19 cellular contexts compared by ENCODE assay signal in genomic region chr13:33114146-33114545, GRCh38.
DNase-seq lines count a peak whose midpoint lies in the region; ATAC-seq and TF ChIP-seq lines count a peak whose summit lies in the region.
"Had no signal": no experiment of that assay in that cellular context is flagged by ENCODE, and none has a peak within 500 bp of the region (broad histone marks: within the 10 kb centered on the region; RNA-seq: fewer than 3 reads in every experiment).

No MANE protein-coding gene starts in this region.

- no peak overlapping the region for H2AFZ ChIP-seq in IMR-90 (replicated peaks; ENCODE audit: low read length, poor library complexity)
- H2AFZ ChIP-seq in MM.1S (ENCODE audit: low read length): no peak overlapping the region

- TF ChIP-seq EP300 in sigmoid colon (IDR thresholded peaks at IDR 0.05): no peak

- no peak overlapping the region for H2BK20ac ChIP-seq in IMR-90 (ENCODE audit: low read depth, low read length)

- peaks cover 44 to 68% of the 10 kb centered on the region in 2 experiments for H3K79me1 ChIP-seq in IMR-90 (ENCODE audit: low read depth in 1 of 2, low read length in 2 of 2)

- WGBS in IMR-90 (ENCODE audit: extremely low coverage in 2 of 2, insufficient read length in 1 of 2), 2 experiments: no CpG with 5 or more reads among the region's 5 CpGs
- 90 to 96% methylated on average over 5 of the region's 5 CpGs for WGBS in sigmoid colon, 2 donors

- H4K8ac ChIP-seq in IMR-90 (ENCODE audit: low read depth in 2 of 2, low read length in 2 of 2): no peak overlapping the region

- H3K4me3 ChIP-seq in IMR-90 (ENCODE audit: insufficient read depth, low read depth, low read length) (no peak overlapping the region), choroid plexus epithelial cell (ENCODE audit: low read depth, low read length) (no peak overlapping the region), muscle layer of colon (ENCODE audit: low read depth in 1 of 2, low read length in 2 of 2) (no peak overlapping the region), sigmoid colon (no peak overlapping the region), MM.1S (ENCODE audit: low read length) (no peak overlapping the region)
- H3K4me3 ChIP-seq: BLaER1 had no signal

- BruUV-seq in IMR-90 (replicated peaks; lab: Mats Ljungman, UMichigan): no TSS peak

- H3K4ac ChIP-seq in IMR-90 (ENCODE audit: low read depth, low read length): no peak overlapping the region

- H2AK9ac ChIP-seq in IMR-90 (replicated peaks; ENCODE audit: low read depth, low read length, poor library complexity): peak overlapping the region; percentile 37

- H3K9me3 ChIP-seq in IMR-90 (ENCODE audit: control insufficient read depth, insufficient read depth, low read length) (no peaks in the 10 kb centered on the region), muscle layer of colon (ENCODE audit: low read length) (no peaks in the 10 kb centered on the region), sigmoid colon (no peaks in the 10 kb centered on the region), MM.1S (replicated peaks; ENCODE audit: insufficient read depth, low read length) (no peaks in the 10 kb centered on the region)
- H3K9me3 ChIP-seq: BLaER1 had no signal

- intact Hi-C loops in IMR-90 (cut with micrococcal nuclease): loop anchor here (5.0 kb wide), 1 partner anchor 527 kb away; the partner anchor contains the start of gene PDS5B
- intact Hi-C loops in sigmoid colon (cut with DNase I): loop anchor here (5.0 to 10.0 kb wide), 2 partner anchors 93 to 281 kb away; no protein-coding TSS in a partner anchor

- peak; percentile 30 for DNase-seq in IMR-90
- DNase-seq in choroid plexus epithelial cell (ENCODE audit: low read depth): peak; percentile 65
- DNase-seq in sigmoid colon: no peak
- DNase-seq in MM.1S: no peak
- DNase-seq in cerebellar nuclear complex (lab: John Stamatoyannopoulos, UW): no peak
- no peak for DNase-seq in activated CD4-positive, alpha-beta T cell treated with anti-CD3 and anti-CD28 coated beads, Interleukin-2, amount 50 U/mL, for 4 hours
- DNase-seq: 8988T; AML-193; Calu3; CD4-positive, CD25-positive, alpha-beta regulatory T cell; DMS153; DMS79 treated with DMSO at 0.1 percent for 48 hours; EL; GOT3; H9 had no signal

- H3K9me1 ChIP-seq in IMR-90 (ENCODE audit: insufficient read depth, low read length): peaks cover 44% of the 10 kb centered on the region

- H4K91ac ChIP-seq in IMR-90 (ENCODE audit: insufficient read depth, low read depth, low read length): no peak overlapping the region

- H3K27me3 ChIP-seq in IMR-90 (ENCODE audit: control insufficient read depth, insufficient read depth, low read length) (no peaks in the 10 kb centered on the region), muscle layer of colon (ENCODE audit: control insufficient read depth in 1 of 2, insufficient read depth in 2 of 2, low read length in 2 of 2) (no peaks in the 10 kb centered on the region), sigmoid colon (no peaks in the 10 kb centered on the region), MM.1S (replicated peaks; ENCODE audit: insufficient read depth, low read length) (no peaks in the 10 kb centered on the region)
- H3K27me3 ChIP-seq: BLaER1 had no signal

- no peak overlapping the region for H4K5ac ChIP-seq in IMR-90 (ENCODE audit: low read depth, low read length)

- no peak overlapping the region for H2AK5ac ChIP-seq in IMR-90 (ENCODE audit: low read depth, low read length)

- no peaks in the 10 kb centered on the region for H3K9me2 ChIP-seq in MM.1S (replicated peaks; ENCODE audit: insufficient read depth, low read length)

- no peak for TF ChIP-seq RAD21 in IMR-90 (IDR thresholded peaks at IDR 0.05; ENCODE audit: low read length)

- peak overlapping the region; percentile 5; the same call in 1 of the 2 replicates for H3K23ac ChIP-seq in IMR-90 (ENCODE audit: low read depth, low read length)

- H2BK120ac ChIP-seq in IMR-90 (ENCODE audit: low read depth, low read length): no peak overlapping the region

- H2BK5ac ChIP-seq in IMR-90 (ENCODE audit: low read depth, low read length, poor library complexity, severe bottlenecking): no peak overlapping the region

- H2BK15ac ChIP-seq in IMR-90 (ENCODE audit: low read depth, low read length): no peak overlapping the region

- H3K9ac ChIP-seq in IMR-90 (ENCODE audit: low read depth, low read length) (no peak overlapping the region), muscle layer of colon (ENCODE audit: low read length) (no peak overlapping the region), MM.1S (ENCODE audit: low read length) (no peak overlapping the region)
- H3K9ac ChIP-seq: BLaER1 had no signal

- POLR2A ChIA-PET in IMR-90 (lab: Charles Lee; ENCODE audit: unreplicated experiment): no interaction called here

- no peak overlapping the region for H3K27ac ChIP-seq in IMR-90 (ENCODE audit: insufficient read depth, low read length)
- peak overlapping the region; percentile 89 for H3K27ac ChIP-seq in muscle layer of colon (ENCODE audit: low read depth, low read length)
- peak overlapping the region; percentile 74 to 83 (median 79) for H3K27ac ChIP-seq in sigmoid colon
- no peak overlapping the region for H3K27ac ChIP-seq in MM.1S (ENCODE audit: low read length)
- H3K27ac ChIP-seq: BLaER1, HL-60 had no signal

- CTCF ChIA-PET in IMR-90 (lab: Yijun Ruan, JAX): interaction anchor here (0.6 kb wide), 1 partner anchor 357 kb away, joined by 8 read pairs; no protein-coding TSS in a partner anchor

- H4K20me1 ChIP-seq in IMR-90 (ENCODE audit: insufficient read depth, low read length) (no peaks in the 10 kb centered on the region), MM.1S (ENCODE audit: insufficient read depth, low read length) (no peaks in the 10 kb centered on the region)
- H4K20me1 ChIP-seq: BLaER1 had no signal

- no peak overlapping the region for H3K18ac ChIP-seq in IMR-90 (ENCODE audit: low read depth, low read length)

- in situ Hi-C loops in IMR-90 (cut with MboI; ENCODE audit: low sequenced_read_pairs): no loop called here

- no peak for TF ChIP-seq POLR2A in IMR-90 (IDR thresholded peaks at IDR 0.05; ENCODE audit: low read depth, low read length)
- TF ChIP-seq POLR2A in sigmoid colon (IDR thresholded peaks at IDR 0.05): no peak

- H3K56ac ChIP-seq in IMR-90 (ENCODE audit: extremely low read depth, insufficient read depth, low read length): no peak overlapping the region

- H3K4me1 ChIP-seq in IMR-90 (ENCODE audit: control insufficient read depth, insufficient read depth, low read length) (peaks cover 35% of the 10 kb centered on the region), muscle layer of colon (ENCODE audit: insufficient read depth, low read length) (peaks cover 69% of the 10 kb centered on the region), sigmoid colon (peaks cover 0 to 75% (median 64%) of the 10 kb centered on the region in 4 donors), MM.1S (ENCODE audit: low read length) (no peaks in the 10 kb centered on the region)

- H3K4me2 ChIP-seq in IMR-90 (ENCODE audit: low read depth, low read length) (no peak overlapping the region), MM.1S (ENCODE audit: low read depth, low read length) (no peak overlapping the region)
- H3K4me2 ChIP-seq: BLaER1 had no signal

- ATAC-seq in IMR-90 (ENCODE audit: low read depth): peak; percentile 9; the same call in 1 of the 2 replicates
- ATAC-seq in HG03280 (IDR thresholded peaks at IDR 0.05; ENCODE audit: unreplicated experiment): no peak

- no peaks in the 10 kb centered on the region for H3K79me2 ChIP-seq in MM.1S (ENCODE audit: low read length)

- H3K36me3 ChIP-seq in IMR-90 (ENCODE audit: control insufficient read depth, insufficient read depth, low read length) (peaks cover 57% of the 10 kb centered on the region), muscle layer of colon (ENCODE audit: insufficient read depth, low read length) (peaks cover 66% of the 10 kb centered on the region), sigmoid colon (peaks cover 0 to 80% (median 23%) of the 10 kb centered on the region in 4 donors), MM.1S (replicated peaks; ENCODE audit: insufficient read depth, low read length) (no peaks in the 10 kb centered on the region)
- H3K36me3 ChIP-seq: BLaER1 had no signal

- no peaks in the 10 kb centered on the region for H3F3A ChIP-seq in MM.1S (ENCODE audit: insufficient read depth, low read length)

- dilution Hi-C loops in IMR-90 (cut with HindIII; ENCODE audit: low sequenced_read_pairs, unreplicated experiment): no loop called here

- no peak overlapping the region for H3K14ac ChIP-seq in IMR-90 (replicated peaks; ENCODE audit: low read depth, low read length)

- TF ChIP-seq CTCF in IMR-90 (conservative IDR thresholded peaks at IDR 0.05; ENCODE audit: low read depth, low read length) (no peak), choroid plexus epithelial cell (conservative IDR thresholded peaks at IDR 0.05; ENCODE audit: low read depth, low read length) (no peak), sigmoid colon (IDR thresholded peaks at IDR 0.05) (no peak), MM.1S (IDR thresholded peaks at IDR 0.05; ENCODE audit: low read length) (no peak)

TF ChIP-seq in IMR-90, 13 proteins besides CTCF, POLR2A, EP300 and RAD21 (continues in another document):
- TF ChIP-seq MXI1 (IDR thresholded peaks at IDR 0.05; ENCODE audit: borderline replicate concordance, low read depth, low read length) (no peak), FOS (IDR thresholded peaks at IDR 0.05; ENCODE audit: low read depth, low read length) (no peak), SMC3 (IDR thresholded peaks at IDR 0.05; ENCODE audit: low read depth, low read length) (no peak), USF2 (IDR thresholded peaks at IDR 0.05; ENCODE audit: low read depth, low read length) (no peak), RFX5 (IDR thresholded peaks at IDR 0.05; ENCODE audit: low read depth, low read length) (no peak), CHD1 (IDR thresholded peaks at IDR 0.05; ENCODE audit: low read depth, low read length) (no peak), NFE2L2 (IDR thresholded peaks at IDR 0.05; ENCODE audit: low read depth, low read length) (no peak), CEBPB (IDR thresholded peaks at IDR 0.05; ENCODE audit: low read depth, low read length) (no peak), MAFK (IDR thresholded peaks at IDR 0.05; ENCODE audit: low read depth, low read length) (no peak), BHLHE40 (IDR thresholded peaks at IDR 0.05; ENCODE audit: low read depth, low read length) (no peak), MAZ (IDR thresholded peaks at IDR 0.05; ENCODE audit: borderline replicate concordance, low read depth, low read length) (no peak), RCOR1 (IDR thresholded peaks at IDR 0.05; ENCODE audit: insufficient replicate concordance, low read length) (no peak)

Comparison
In these comparisons a context has a peak if more than half of its experiments do, and no peak if none do; other contexts are left out.
1. DNase-seq: peak in IMR-90 (single experiment) and choroid plexus epithelial cell (single experiment); none in sigmoid colon (single experiment), MM.1S (single experiment), cerebellar nuclear complex (0 of 2) and activated CD4-positive, alpha-beta T cell treated with anti-CD3 and anti-CD28 coated beads, Interleukin-2, amount 50 U/mL, for 4 hours (0 of 2).
2. H3K27ac ChIP-seq: peak in muscle layer of colon (single experiment) and sigmoid colon (4 of 4); none in IMR-90 (single experiment) and MM.1S (single experiment).